ENCODE assay signal across 13 cellular contexts in the genomic region with DNA sequence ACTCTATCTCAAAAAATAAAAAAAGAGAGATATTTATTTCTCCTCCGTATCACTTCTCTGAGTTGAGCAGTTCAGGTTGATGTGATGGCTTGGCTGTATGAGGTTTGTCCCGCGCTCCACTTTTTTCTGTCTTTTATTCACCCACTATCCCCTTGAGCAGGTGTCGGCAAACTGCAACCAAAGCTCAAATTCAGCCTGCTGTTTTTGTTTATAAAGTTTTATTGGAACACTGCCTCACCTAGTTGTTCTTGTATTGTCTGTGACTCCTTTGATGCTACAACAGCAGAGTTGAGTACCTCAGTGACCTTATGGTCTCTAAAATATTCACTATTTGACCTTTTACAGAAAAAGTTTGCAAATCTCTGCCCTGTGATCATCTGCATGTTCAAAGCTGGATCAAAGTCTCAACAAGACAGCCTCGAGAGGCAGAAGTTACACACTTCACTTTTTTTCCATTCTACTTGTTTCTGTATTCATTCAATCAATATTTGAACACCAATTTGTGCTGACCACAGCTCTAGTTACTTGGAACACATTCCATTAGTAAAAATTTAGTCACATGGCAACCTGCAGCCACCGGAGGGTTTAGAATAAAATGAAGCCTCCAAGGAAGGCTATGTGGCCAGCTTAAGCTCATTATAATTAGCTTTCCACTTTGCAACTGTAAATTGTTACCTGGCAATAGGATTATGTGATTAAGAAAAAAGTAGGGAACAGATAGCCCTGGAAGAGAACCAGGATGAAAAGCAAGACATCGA.
A peak's percentile ranks its signal among the peaks of the same experiment; 100 is the strongest.
DNase-seq lines count a peak whose midpoint lies in the region; ATAC-seq and TF ChIP-seq lines count a peak whose summit lies in the region.
"Had no signal": no experiment of that assay in that cellular context is flagged by ENCODE, and none has a peak within 500 bp of the region (broad histone marks: within the 10 kb centered on the region; RNA-seq: fewer than 3 reads in every experiment).

No MANE protein-coding gene starts in this region.

- H3K27ac ChIP-seq in neural progenitor cell = no peak overlapping the region
- H3K27ac ChIP-seq: BLaER1 treated with 17β-estradiol and CSF1 and Interleukin-3, amounts not matched to agents 10 nM and 100 nM; GM23248 had no signal

- H3K9me3 ChIP-seq in neural progenitor cell (ENCODE audit: low read depth) = no peaks in the 10 kb centered on the region
- H3K9me3 ChIP-seq: BLaER1 treated with 17β-estradiol and CSF1 and Interleukin-3, amounts not matched to agents 10 nM and 100 nM had no signal

- H3K27me3 ChIP-seq in neural progenitor cell = peaks cover 8% of the 10 kb centered on the region
- H3K27me3 ChIP-seq: BLaER1 treated with 17β-estradiol and CSF1 and Interleukin-3, amounts not matched to agents 10 nM and 100 nM had no signal

- no peak overlapping the region for H2AFZ ChIP-seq in neural progenitor cell (replicated peaks)
- H2AFZ ChIP-seq: GM23248 had no signal

- H3K36me3 ChIP-seq in neural progenitor cell = no peaks in the 10 kb centered on the region
- H3K36me3 ChIP-seq: BLaER1 treated with 17β-estradiol and CSF1 and Interleukin-3, amounts not matched to agents 10 nM and 100 nM had no signal

- no peaks in the 10 kb centered on the region for H3K36me3 Mint-ChIP-seq in neural progenitor cell
- H3K36me3 Mint-ChIP-seq: CD4-positive, CD25-positive, alpha-beta regulatory T cell had no signal

- no peak overlapping the region for H3K27ac Mint-ChIP-seq in neural progenitor cell

- peak overlapping the region; percentile 21 for H3K4me2 ChIP-seq in neural progenitor cell
- H3K4me2 ChIP-seq: BLaER1 treated with 17β-estradiol and CSF1 and Interleukin-3, amounts not matched to agents 10 nM and 100 nM had no signal

- H3K4me3 Mint-ChIP-seq in neural progenitor cell = no peak overlapping the region
- H3K4me3 Mint-ChIP-seq: CD4-positive, CD25-positive, alpha-beta regulatory T cell had no signal

- TF ChIP-seq CTCF in neural progenitor cell (IDR thresholded peaks at IDR 0.05) = no peak

- ATAC-seq in left lobe of liver (peak; percentile 48), HG02623 (IDR thresholded peaks at IDR 0.05; ENCODE audit: unreplicated experiment) (no peak)
- ATAC-seq: HCT116 had no signal

- intact Hi-C loops in cardiac septum (cut with DNase I) = loop anchor here (5.0 kb wide), 2 partner anchors 357 to 1427 kb away; no protein-coding TSS in a partner anchor

- peaks cover 2% of the 10 kb centered on the region for H3K27me3 Mint-ChIP-seq in neural progenitor cell (ENCODE audit: insufficient read depth, low read depth)
- H3K27me3 Mint-ChIP-seq: CD4-positive, CD25-positive, alpha-beta regulatory T cell had no signal

- H3K9ac ChIP-seq in neural progenitor cell = no peak overlapping the region
- H3K9ac ChIP-seq: BLaER1 treated with 17β-estradiol and CSF1 and Interleukin-3, amounts not matched to agents 10 nM and 100 nM; GM23248 had no signal

- DNase-seq in NCI-H82 (lab: John Stamatoyannopoulos, UW) = peak; percentile 81
- no peak for DNase-seq in left lobe of liver (ENCODE audit: low spot score)
- DNase-seq in neural progenitor cell (ENCODE audit: low spot score) = peak; percentile 13
- DNase-seq in cardiac septum (ENCODE audit: low spot score) = no peak
- no peak for DNase-seq in activated gamma-delta T cell (lab: John Stamatoyannopoulos, UW)
- DNase-seq: Calu3; CD4-positive, CD25-positive, alpha-beta regulatory T cell; DMS79 treated with DMSO at 0.1 percent for 48 hours; EL had no signal

- H3K79me2 ChIP-seq in neural progenitor cell (ENCODE audit: low read depth) = no peaks in the 10 kb centered on the region

- H3K4me1 Mint-ChIP-seq in neural progenitor cell = peaks cover 47% of the 10 kb centered on the region
- H3K4me1 Mint-ChIP-seq: CD4-positive, CD25-positive, alpha-beta regulatory T cell had no signal

- H3K4me1 ChIP-seq in neural progenitor cell = peaks cover 57% of the 10 kb centered on the region
- H3K4me1 ChIP-seq: BLaER1 treated with 17β-estradiol and CSF1 and Interleukin-3, amounts not matched to agents 10 nM and 100 nM had no signal

- H3K9me3 Mint-ChIP-seq in neural progenitor cell = peaks cover 2% of the 10 kb centered on the region

- H3F3A ChIP-seq in neural progenitor cell (ENCODE audit: low read depth) = peaks cover 6% of the 10 kb centered on the region

- no peaks in the 10 kb centered on the region for H4K20me1 ChIP-seq in neural progenitor cell (ENCODE audit: low read depth)
- H4K20me1 ChIP-seq: BLaER1 treated with 17β-estradiol and CSF1 and Interleukin-3, amounts not matched to agents 10 nM and 100 nM had no signal

- no peak overlapping the region for H3K4me3 ChIP-seq in neural progenitor cell
- H3K4me3 ChIP-seq: BLaER1 treated with 17β-estradiol and CSF1 and Interleukin-3, amounts not matched to agents 10 nM and 100 nM; GM23248 had no signal

Comparison
In these comparisons a context has a peak if more than half of its experiments do, and no peak if none do; other contexts are left out.
1. DNase-seq: peak in NCI-H82 (single experiment) and neural progenitor cell (single experiment); none in left lobe of liver (single experiment), cardiac septum (single experiment) and activated gamma-delta T cell (single experiment).